ENCODE assay signal across 12 cellular contexts in the genomic region with DNA sequence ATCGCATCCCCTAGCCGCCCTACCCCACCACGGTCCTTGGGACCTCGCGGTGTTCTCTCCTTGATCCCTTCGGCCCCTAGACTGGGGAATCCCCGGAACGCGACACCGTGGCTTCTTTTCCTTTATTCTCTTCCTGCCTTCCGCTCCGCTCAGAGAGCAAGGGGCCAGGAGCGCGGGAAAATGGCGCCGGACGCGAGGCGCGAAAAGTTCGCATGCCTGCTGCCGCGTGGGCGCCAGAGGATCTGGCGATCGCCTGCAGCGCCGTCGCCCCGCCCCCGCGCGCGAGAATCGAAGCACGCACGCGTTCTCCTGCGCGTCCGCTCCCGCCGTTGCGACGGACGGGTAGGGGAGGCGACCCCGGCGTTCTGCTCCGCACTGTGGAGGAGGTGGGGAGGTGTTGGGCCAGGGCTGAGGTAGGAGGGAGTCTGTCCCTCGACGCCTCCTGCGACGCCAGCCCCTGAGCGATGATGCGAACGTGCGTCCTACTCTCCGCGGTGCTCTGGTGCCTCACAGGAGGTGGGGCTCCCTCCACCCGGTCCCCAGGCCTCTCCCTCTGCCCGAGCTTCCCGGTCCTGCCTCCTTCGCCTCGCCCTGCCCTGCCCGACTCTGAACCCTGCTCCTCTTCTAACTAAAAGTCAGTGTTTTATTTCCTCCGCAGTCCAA. TPM values are rescaled to one million over a fixed set of nuclear protein-coding genes. Genes with fewer than 3 reads are reported as not detected.
DNase-seq lines count a peak whose midpoint lies in the region; ATAC-seq, FAIRE-seq and TF ChIP-seq lines count a peak whose summit lies in the region.
"Had no signal": no experiment of that assay in that cellular context is flagged by ENCODE, and none has a peak within 500 bp of the region (broad histone marks: within the 10 kb centered on the region; RNA-seq: fewer than 3 reads in every experiment).

A gene with protein sequence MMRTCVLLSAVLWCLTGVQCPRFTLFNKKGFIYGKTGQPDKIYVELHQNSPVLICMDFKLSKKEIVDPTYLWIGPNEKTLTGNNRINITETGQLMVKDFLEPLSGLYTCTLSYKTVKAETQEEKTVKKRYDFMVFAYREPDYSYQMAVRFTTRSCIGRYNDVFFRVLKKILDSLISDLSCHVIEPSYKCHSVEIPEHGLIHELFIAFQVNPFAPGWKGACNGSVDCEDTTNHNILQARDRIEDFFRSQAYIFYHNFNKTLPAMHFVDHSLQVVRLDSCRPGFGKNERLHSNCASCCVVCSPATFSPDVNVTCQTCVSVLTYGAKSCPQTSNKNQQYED (plus strand): TSS at position 312 of the 663 bp plus-strand sequence. CDS start 153 bp downstream, at position 465.

- no peaks in the 10 kb centered on the region for H3K27me3 Mint-ChIP-seq in activated naive CD8-positive, alpha-beta T cell treated with anti-CD3 and anti-CD28 coated beads for 36 hours

- intact Hi-C loops in sciatic nerve (cut with DNase I): no loop called here

- no peak for ATAC-seq in sciatic nerve
- ATAC-seq: HCT116 had no signal

- TF ChIP-seq POLR2A in GM12891 (IDR thresholded peaks at IDR 0.05; ENCODE audit: low read depth, low read length): 0 out of 2 replicates have a peak, but pooled peaks have one; percentile 41

- peaks cover 5% of the 10 kb centered on the region for H3K36me3 Mint-ChIP-seq in activated naive CD8-positive, alpha-beta T cell treated with anti-CD3 and anti-CD28 coated beads for 36 hours

- H3K4me3 Mint-ChIP-seq in activated naive CD8-positive, alpha-beta T cell treated with anti-CD3 and anti-CD28 coated beads for 36 hours: peak within 1 kb of the TSS; percentile 54

- DNase-seq in GM12891 (ENCODE audit: insufficient read length, low spot score) (peak; percentile 26), T-helper 2 cell (peak in 4 of 5 experiments; percentile 15 to 67 (median 36)), putamen (ENCODE audit: low spot score) (no peak), sciatic nerve (ENCODE audit: low spot score) (no peak), amniotic stem cell (lab: John Stamatoyannopoulos, UW) (no peak)
- DNase-seq in activated naive CD8-positive, alpha-beta T cell treated with anti-CD3 and anti-CD28 coated beads for 36 hours: peak; percentile 61
- peak; percentile 31 for DNase-seq in stimulated activated CD4-positive, alpha-beta T cell treated with anti-CD3 and anti-CD28 coated beads, Interleukin-2, amount 100 ng/mL, for 4 hours (ENCODE audit: low read depth)
- DNase-seq in NK-92 treated with Interleukin-12 subunit alpha and Interleukin-12 subunit beta, amount 100 ng/mL, for 24 hours (lab: John Stamatoyannopoulos, UW): no peak
- DNase-seq: DMS 273 treated with DMSO at 0.1 percent for 48 hours had no signal

- peaks cover 37% of the 10 kb centered on the region for H3K4me1 Mint-ChIP-seq in activated naive CD8-positive, alpha-beta T cell treated with anti-CD3 and anti-CD28 coated beads for 36 hours

- H3K27ac Mint-ChIP-seq in activated naive CD8-positive, alpha-beta T cell treated with anti-CD3 and anti-CD28 coated beads for 36 hours: peak within 1 kb of the TSS; percentile 93

- no peaks in the 10 kb centered on the region for H3K9me3 Mint-ChIP-seq in activated naive CD8-positive, alpha-beta T cell treated with anti-CD3 and anti-CD28 coated beads for 36 hours

- peak; percentile 98 for FAIRE-seq in GM12891 (lab: Jason Lieb, UNC)
- FAIRE-seq: TTC549 had no signal

TF ChIP-seq in GM12891, 5 proteins besides CTCF, POLR2A, EP300 and RAD21:
- TF ChIP-seq POU2F2 (IDR thresholded peaks at IDR 0.05; ENCODE audit: low read depth, low read length): no peak; the same call in 1 of the 2 replicates
- TF ChIP-seq TAF1 (IDR thresholded peaks at IDR 0.05; ENCODE audit: low read depth, low read length): peak; percentile 46; the same call in 1 of the 2 replicates
- TF ChIP-seq POLR2AphosphoS5 (IDR thresholded peaks at IDR 0.05; ENCODE audit: low read depth, low read length): no peak; the same call in 1 of the 2 replicates
- TF ChIP-seq PAX5 (IDR thresholded peaks at IDR 0.05; ENCODE audit: insufficient read depth, low read length, severe bottlenecking): no peak
TF ChIP-seq in GM12891: peak in this region for 1.

RNA-seq across cellular contexts. Expression of the gene that starts here (rescaled TPM):
- 1.2 TPM for polyA plus RNA-seq in GM12891 (2012; ENCODE audit: low read depth, missing spikeins)
- not detected for total RNA-seq in activated naive CD8-positive, alpha-beta T cell treated with anti-CD3 and anti-CD28 coated beads for 36 hours
- total RNA-seq in sciatic nerve: not detected
- total RNA-seq: lung microvascular endothelial cell had no signal

Comparison
In these comparisons a context has a peak if more than half of its experiments do, and no peak if none do; other contexts are left out.
1. Peak in DNase-seq in activated naive CD8-positive, alpha-beta T cell treated with anti-CD3 and anti-CD28 coated beads for 36 hours; RNA of the gene not detected or under 1 TPM.
2. DNase-seq: peak in GM12891 (single experiment), T-helper 2 cell (4 of 5) and stimulated activated CD4-positive, alpha-beta T cell treated with anti-CD3 and anti-CD28 coated beads, Interleukin-2, amount 100 ng/mL, for 4 hours (single experiment); none in putamen (single experiment), sciatic nerve (single experiment), NK-92 treated with Interleukin-12 subunit alpha and Interleukin-12 subunit beta, amount 100 ng/mL, for 24 hours (single experiment) and amniotic stem cell (single experiment).